In the genomic region with DNA sequence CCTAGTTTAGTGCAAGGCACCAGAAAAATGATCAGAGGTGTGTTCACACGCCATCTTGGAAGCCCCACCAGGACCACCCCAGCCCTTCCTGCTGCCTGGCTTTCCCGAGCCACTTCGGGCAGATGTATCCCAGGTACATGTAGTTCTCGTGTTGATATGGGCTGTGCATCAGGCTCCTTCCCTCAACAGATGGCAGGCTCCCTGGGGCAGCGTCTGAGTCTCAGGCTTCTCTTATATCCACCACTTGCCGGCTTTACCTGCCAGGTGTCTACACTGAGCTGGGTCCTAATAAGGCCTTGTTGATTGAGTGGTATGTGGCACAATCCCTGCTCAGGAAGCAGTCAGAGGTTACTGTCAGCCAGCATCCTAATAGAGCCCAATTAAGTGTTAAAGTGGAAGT, we compare ENCODE assay signal across 16 cellular contexts.
DNase-seq lines count a peak whose midpoint lies in the region; ATAC-seq and TF ChIP-seq lines count a peak whose summit lies in the region.
"Had no signal": no experiment of that assay in that cellular context is flagged by ENCODE, and none has a peak within 500 bp of the region (broad histone marks: within the 10 kb centered on the region; RNA-seq: fewer than 3 reads in every experiment).

No MANE protein-coding gene starts in this region.

- H3K27me3 ChIP-seq in WERI-Rb-1 (ENCODE audit: insufficient read depth, low read depth, severe bottlenecking), result no peaks in the 10 kb centered on the region
- H3K27me3 ChIP-seq in mucosa of rectum (ENCODE audit: control insufficient read depth in 2 of 2, insufficient read depth in 2 of 2, low read length in 2 of 2), result peaks cover 0 to 3% of the 10 kb centered on the region in 2 donors

- H3K4me3 ChIP-seq in WERI-Rb-1 (ENCODE audit: low read depth, low read length), result no peak overlapping the region
- peak overlapping the region; percentile 35 to 37 for H3K4me3 ChIP-seq in mucosa of rectum (ENCODE audit: low read length in 2 of 2)
- H3K4me3 ChIP-seq: SJSA1 had no signal

- TF ChIP-seq CTCF in WERI-Rb-1 (IDR thresholded peaks at IDR 0.05; ENCODE audit: low read depth, low read length), result no peak

- H3K27ac ChIP-seq in WERI-Rb-1 (peak overlapping the region; percentile 50), mucosa of rectum (ENCODE audit: low read depth in 2 of 2, low read length in 2 of 2) (peak overlapping the region; percentile 96 to 99)
- H3K27ac ChIP-seq: SJSA1 had no signal

- peak overlapping the region; percentile 43 to 68 for H3K9ac ChIP-seq in mucosa of rectum (ENCODE audit: low read depth in 1 of 2, low read length in 2 of 2)

- H3K4me1 ChIP-seq in mucosa of rectum (ENCODE audit: control insufficient read depth in 2 of 2, insufficient read depth in 2 of 2, low read length in 2 of 2), result peaks cover 43 to 68% of the 10 kb centered on the region in 2 donors
- H3K4me1 ChIP-seq: SJSA1 had no signal

- peak; percentile 77 for DNase-seq in NCI-H82 (lab: John Stamatoyannopoulos, UW)
- DNase-seq in NCI-H82 treated with DMSO at 0.1 percent for 48 hours (lab: John Stamatoyannopoulos, UW; ENCODE audit: unreplicated experiment), result no peak
- peak; percentile 25 for DNase-seq in NCI-H510A (lab: John Stamatoyannopoulos, UW)
- DNase-seq in WERI-Rb-1, result peak; percentile 53
- no peak for DNase-seq in NCI-H345 (lab: John Stamatoyannopoulos, UW)
- no peak for DNase-seq in NOMO-1 (lab: John Stamatoyannopoulos, UW; ENCODE audit: unreplicated experiment in 2 of 2)
- DNase-seq: BE2C; CD8-positive, alpha-beta T cell; IMR-90; Kasumi-1; NCI-H1436; NCI-H748 treated with DMSO at 0.1 percent for 48 hours; SW 1271 had no signal

- H3K36me3 ChIP-seq in WERI-Rb-1 (no peaks in the 10 kb centered on the region), mucosa of rectum (ENCODE audit: control insufficient read depth in 2 of 2, insufficient read depth in 2 of 2, low read length in 2 of 2) (peaks cover 0 to 25% of the 10 kb centered on the region in 2 donors)
- H3K36me3 ChIP-seq: BE2C, SJSA1 had no signal

- ATAC-seq in HG02970 (IDR thresholded peaks at IDR 0.05; ENCODE audit: low FRiP score, unreplicated experiment), result no peak
- ATAC-seq: CD8-positive, alpha-beta T cell had no signal

- H3K9me3 ChIP-seq in WERI-Rb-1 (ENCODE audit: severe bottlenecking) (no peaks in the 10 kb centered on the region), mucosa of rectum (ENCODE audit: control insufficient read depth in 2 of 2, low read length in 2 of 2) (no peaks in the 10 kb centered on the region)
- H3K9me3 ChIP-seq: BE2C, SJSA1 had no signal

Comparison
In these comparisons a context has a peak if more than half of its experiments do, and no peak if none do; other contexts are left out.
1. DNase-seq: peak in NCI-H82 (single experiment), NCI-H510A (single experiment) and WERI-Rb-1 (single experiment); none in NCI-H82 treated with DMSO at 0.1 percent for 48 hours (single experiment), NCI-H345 (single experiment) and NOMO-1 (0 of 2).